Comparison of ENCODE assay signal across 8 cellular contexts in genomic region chr17:36591434-36592315, GRCh38. TPM values are rescaled to one million over a fixed set of nuclear protein-coding genes. Genes with fewer than 3 reads are reported as not detected.
DNase-seq lines count a peak whose midpoint lies in the region; ATAC-seq and TF ChIP-seq lines count a peak whose summit lies in the region.

A gene with protein sequence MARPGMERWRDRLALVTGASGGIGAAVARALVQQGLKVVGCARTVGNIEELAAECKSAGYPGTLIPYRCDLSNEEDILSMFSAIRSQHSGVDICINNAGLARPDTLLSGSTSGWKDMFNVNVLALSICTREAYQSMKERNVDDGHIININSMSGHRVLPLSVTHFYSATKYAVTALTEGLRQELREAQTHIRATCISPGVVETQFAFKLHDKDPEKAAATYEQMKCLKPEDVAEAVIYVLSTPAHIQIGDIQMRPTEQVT (plus strand): TSS chr17:36591879. CDS start chr17:36592010, 131 bp downstream.

- H3K9me3 ChIP-seq in ascending aorta (no peaks in the 10 kb centered on the region), uterus (no peaks in the 10 kb centered on the region)

- peak; percentile 83 for ATAC-seq in HG02571 (IDR thresholded peaks at IDR 0.05; ENCODE audit: unreplicated experiment)

- intact Hi-C loops in ascending aorta (cut with DNase I) (loop anchor here (1.0 to 10.0 kb wide), 4 partner anchors 10 to 893 kb away; partner anchors contain the start of genes DUSP14, GGNBP2 and MRM1), uterus (cut with DNase I; ENCODE audit: low total_unique reads) (no loop called here)

- H3K27me3 ChIP-seq in ascending aorta (no peaks in the 10 kb centered on the region), uterus (no peaks in the 10 kb centered on the region)

- DNase-seq in NCI-H146 treated with DMSO at 0.1 percent for 48 hours (lab: John Stamatoyannopoulos, UW; ENCODE audit: unreplicated experiment) (peak; percentile 41), T-helper 22 cell (ENCODE audit: low read depth) (peak; percentile 62), ascending aorta (ENCODE audit: low spot score in 2 of 2) (peak in 1 of 2 donors; percentile 89), hepatic stellate cell (ENCODE audit: low spot score) (peak; percentile 95), renal cortical epithelial cell (ENCODE audit: low read depth) (peak; percentile 29), uterus (peak; percentile 72 to 83)

- peak within 1 kb of the TSS; percentile 11 to 29 for H3K27ac ChIP-seq in ascending aorta
- H3K27ac ChIP-seq in uterus = peak within 1 kb of the TSS in 1 of 2 donors; percentile 70

- TF ChIP-seq POLR2A in GM10847 (IDR thresholded peaks at IDR 0.05; ENCODE audit: extremely low read depth, insufficient read length) = peak; percentile 39
- peak in 1 of 2 donors; percentile 41 for TF ChIP-seq POLR2A in uterus (IDR thresholded peaks at IDR 0.05)

- H3K4me3 ChIP-seq in ascending aorta (peak within 1 kb of the TSS; percentile 74 to 95), uterus (peak within 1 kb of the TSS; percentile 35 to 89)

- peaks cover 0 to 7% of the 10 kb centered on the region in 2 donors for H3K4me1 ChIP-seq in ascending aorta
- H3K4me1 ChIP-seq in uterus = peaks cover 0 to 10% of the 10 kb centered on the region in 2 donors

- H3K36me3 ChIP-seq in ascending aorta (peaks cover 18 to 30% of the 10 kb centered on the region in 2 donors), uterus (no peaks in the 10 kb centered on the region)

- TF ChIP-seq CTCF in ascending aorta (IDR thresholded peaks at IDR 0.05) = no peak
- peak in 1 of 4 experiments; percentile 4 for TF ChIP-seq CTCF in uterus (IDR thresholded peaks at IDR 0.05)

RNA-seq across cellular contexts. Expression of the gene that starts here (rescaled TPM):
- 11.8 TPM for total RNA-seq in ascending aorta
- 11.6 and 13.0 TPM in 2 replicates for total RNA-seq in renal cortical epithelial cell
- total RNA-seq in uterus = 10 to 100 TPM in 1 of 4 donors, 1 to 10 TPM in 3; 1.8 to 22.8 (median 6.2) TPM
